Comparison of ENCODE assay signal across 16 cellular contexts in the genomic region with DNA sequence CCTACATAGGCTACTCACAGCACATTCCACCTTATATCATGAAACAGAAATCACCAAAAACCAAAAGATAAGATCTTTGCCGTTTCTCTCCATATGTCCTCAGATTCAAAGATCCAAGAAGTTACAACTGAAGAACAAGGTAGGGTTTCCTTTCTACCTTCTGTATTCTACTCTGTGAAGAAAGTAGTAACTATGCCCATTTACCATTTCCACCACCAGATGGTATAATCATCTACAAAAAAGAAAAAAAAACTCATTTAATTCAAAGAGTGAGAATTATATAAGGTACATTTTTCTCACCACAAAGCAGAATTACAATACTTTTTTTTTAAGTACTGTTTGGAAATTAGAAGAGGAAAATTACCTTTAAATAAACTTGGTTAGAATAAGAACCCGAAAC.
A peak's percentile ranks its signal among the peaks of the same experiment; 100 is the strongest.
DNase-seq lines count a peak whose midpoint lies in the region; ATAC-seq and TF ChIP-seq lines count a peak whose summit lies in the region.
"Had no signal": no experiment of that assay in that cellular context is flagged by ENCODE, and none has a peak within 500 bp of the region (broad histone marks: within the 10 kb centered on the region; RNA-seq: fewer than 3 reads in every experiment).

No MANE protein-coding gene starts in this region.

- H3K36me3 Mint-ChIP-seq in activated CD8-positive, alpha-beta T cell treated with anti-CD3 and anti-CD28 coated beads for 36 hours (ENCODE audit: low read depth) = no peaks in the 10 kb centered on the region
- peaks cover 4% of the 10 kb centered on the region for H3K36me3 Mint-ChIP-seq in activated CD8-positive, alpha-beta T cell treated with anti-CD3 and anti-CD28 coated beads, Interleukin-2, amount 10 ng/mL, durations not matched to agents 7 days and 5 days (ENCODE audit: low read depth)
- H3K36me3 Mint-ChIP-seq: neural progenitor cell had no signal

- H3K4me1 Mint-ChIP-seq in activated CD8-positive, alpha-beta T cell treated with anti-CD3 and anti-CD28 coated beads for 36 hours (ENCODE audit: low read depth) = peaks cover 15% of the 10 kb centered on the region
- H3K4me1 Mint-ChIP-seq in activated CD8-positive, alpha-beta T cell treated with anti-CD3 and anti-CD28 coated beads, Interleukin-2, amount 10 ng/mL, durations not matched to agents 7 days and 5 days (ENCODE audit: low read depth) = peaks cover 5% of the 10 kb centered on the region
- H3K4me1 Mint-ChIP-seq: neural progenitor cell had no signal

- POLR2A ChIA-PET in activated CD8-positive, alpha-beta T cell treated with anti-CD3 and anti-CD28 coated beads for 36 hours (lab: Charles Lee) = no interaction called here
- POLR2A ChIA-PET in activated CD8-positive, alpha-beta T cell treated with anti-CD3 and anti-CD28 coated beads, Interleukin-2, amount 10 ng/mL, durations not matched to agents 7 days and 5 days (lab: Charles Lee) = no interaction called here

- no peak for DNase-seq in activated CD8-positive, alpha-beta T cell treated with anti-CD3 and anti-CD28 coated beads for 36 hours
- no peak for DNase-seq in activated CD8-positive, alpha-beta T cell treated with anti-CD3 and anti-CD28 coated beads, Interleukin-2, amount 10 ng/mL, durations not matched to agents 7 days and 5 days
- DNase-seq in Jurkat, Clone E6-1 (ENCODE audit: low read depth, low spot score) = peak; percentile 62
- peak; percentile 11 to 33 for DNase-seq in cardiac fibroblast (ENCODE audit: low read depth in 2 of 2)
- no peak for DNase-seq in retinal pigment epithelial cell (ENCODE audit: low read depth)
- DNase-seq in T-helper 9 cell = no peak
- DNase-seq in NCI-H345 treated with DMSO at 0.1 percent for 48 hours (lab: John Stamatoyannopoulos, UW; ENCODE audit: unreplicated experiment) = no peak
- DNase-seq: activated CD4-positive, alpha-beta T cell treated with anti-CD3 and anti-CD28 coated beads, Interleukin-2, amount 50 U/mL, for 1 hour; NCI-H1048; NCI-H526; PC-9; upper lobe of left lung had no signal

- CTCF ChIA-PET in activated CD8-positive, alpha-beta T cell treated with anti-CD3 and anti-CD28 coated beads for 36 hours (lab: Charles Lee) = interaction anchor here (1.2 to 1.5 kb wide), 2 partner anchors 147 to 179 kb away, joined by 3 read pairs; no protein-coding TSS in a partner anchor
- CTCF ChIA-PET in activated CD8-positive, alpha-beta T cell treated with anti-CD3 and anti-CD28 coated beads, Interleukin-2, amount 10 ng/mL, durations not matched to agents 7 days and 5 days (lab: Charles Lee) = interaction anchor here (1.0 to 1.8 kb wide), 2 partner anchors 11 to 173 kb away, joined by 3 to 5 read pairs; no protein-coding TSS in a partner anchor

- no peak overlapping the region for H3K4me3 ChIP-seq in Jurkat, Clone E6-1 (ENCODE audit: low read length)
- H3K4me3 ChIP-seq in cardiac fibroblast (replicated peaks in 1 of 2; ENCODE audit: low read depth in 2 of 2, low read length in 2 of 2) (no peak overlapping the region), retinal pigment epithelial cell (ENCODE audit: low read length) (no peak overlapping the region)
- H3K4me3 ChIP-seq: neural progenitor cell, PC-9, SK-N-MC, upper lobe of left lung had no signal

- no peaks in the 10 kb centered on the region for H3K9me3 Mint-ChIP-seq in activated CD8-positive, alpha-beta T cell treated with anti-CD3 and anti-CD28 coated beads for 36 hours
- peaks cover 4% of the 10 kb centered on the region for H3K9me3 Mint-ChIP-seq in activated CD8-positive, alpha-beta T cell treated with anti-CD3 and anti-CD28 coated beads, Interleukin-2, amount 10 ng/mL, durations not matched to agents 7 days and 5 days (ENCODE audit: insufficient read depth)
- H3K9me3 Mint-ChIP-seq: neural progenitor cell had no signal

- peak; percentile 40 for TF ChIP-seq CTCF in activated CD8-positive, alpha-beta T cell treated with anti-CD3 and anti-CD28 coated beads for 36 hours (IDR thresholded peaks at IDR 0.05)
- peak; percentile 27 for TF ChIP-seq CTCF in cardiac fibroblast (IDR thresholded peaks at IDR 0.05; ENCODE audit: low read depth, low read length)
- TF ChIP-seq CTCF in retinal pigment epithelial cell (conservative IDR thresholded peaks at IDR 0.05; ENCODE audit: low read depth, low read length) = peak; percentile 24

- no peaks in the 10 kb centered on the region for H3K27me3 Mint-ChIP-seq in activated CD8-positive, alpha-beta T cell treated with anti-CD3 and anti-CD28 coated beads for 36 hours
- H3K27me3 Mint-ChIP-seq in activated CD8-positive, alpha-beta T cell treated with anti-CD3 and anti-CD28 coated beads, Interleukin-2, amount 10 ng/mL, durations not matched to agents 7 days and 5 days (ENCODE audit: low read depth) = no peaks in the 10 kb centered on the region

- H3K27ac Mint-ChIP-seq in activated CD8-positive, alpha-beta T cell treated with anti-CD3 and anti-CD28 coated beads for 36 hours = no peak overlapping the region
- H3K27ac Mint-ChIP-seq in activated CD8-positive, alpha-beta T cell treated with anti-CD3 and anti-CD28 coated beads, Interleukin-2, amount 10 ng/mL, durations not matched to agents 7 days and 5 days = no peak overlapping the region
- H3K27ac Mint-ChIP-seq: activated naive CD4-positive, alpha-beta T cell treated with anti-CD3 and anti-CD28 coated beads, Interleukin-2, amount 50 U/mL, for 72 hours; neural progenitor cell had no signal

- H3K4me3 Mint-ChIP-seq in activated CD8-positive, alpha-beta T cell treated with anti-CD3 and anti-CD28 coated beads for 36 hours = no peak overlapping the region
- H3K4me3 Mint-ChIP-seq in activated CD8-positive, alpha-beta T cell treated with anti-CD3 and anti-CD28 coated beads, Interleukin-2, amount 10 ng/mL, durations not matched to agents 7 days and 5 days = no peak overlapping the region
- H3K4me3 Mint-ChIP-seq: neural progenitor cell had no signal

- ATAC-seq in activated CD8-positive, alpha-beta T cell treated with anti-CD3 and anti-CD28 coated beads for 36 hours = peak; percentile 44
- no peak for ATAC-seq in activated CD8-positive, alpha-beta T cell treated with anti-CD3 and anti-CD28 coated beads, Interleukin-2, amount 10 ng/mL, durations not matched to agents 7 days and 5 days
- no peak for ATAC-seq in HG03039 (IDR thresholded peaks at IDR 0.05; ENCODE audit: unreplicated experiment)
- ATAC-seq: activated naive CD4-positive, alpha-beta T cell treated with anti-CD3 and anti-CD28 coated beads, Interleukin-2, amount 50 U/mL, for 72 hours had no signal

- intact Hi-C loops in activated CD8-positive, alpha-beta T cell treated with anti-CD3 and anti-CD28 coated beads for 36 hours (cut with micrococcal nuclease) = no loop called here

Comparison
In these comparisons a context has a peak if more than half of its experiments do, and no peak if none do; other contexts are left out.
1. DNase-seq: peak in Jurkat, Clone E6-1 (single experiment) and cardiac fibroblast (2 of 2); none in activated CD8-positive, alpha-beta T cell treated with anti-CD3 and anti-CD28 coated beads for 36 hours (single experiment), activated CD8-positive, alpha-beta T cell treated with anti-CD3 and anti-CD28 coated beads, Interleukin-2, amount 10 ng/mL, durations not matched to agents 7 days and 5 days (single experiment), retinal pigment epithelial cell (single experiment), T-helper 9 cell (single experiment) and NCI-H345 treated with DMSO at 0.1 percent for 48 hours (single experiment).
2. Peak in every context shown above with its lines, with median percentiles within 50 percentile points of each other: CTCF ChIP-seq.